In genomic region chr11:126194121-126194543, GRCh38 we compare ENCODE assay signal across 8 cellular contexts. TPM values are rescaled to one million over a fixed set of nuclear protein-coding genes. Genes with fewer than 3 reads are reported as not detected.
A peak's percentile ranks its signal among the peaks of the same experiment; 100 is the strongest.
DNase-seq lines count a peak whose midpoint lies in the region; ATAC-seq and TF ChIP-seq lines count a peak whose summit lies in the region.

No MANE protein-coding gene starts in this region.

- peak; percentile 18 for DNase-seq in activated naive CD4-positive, alpha-beta T cell treated with Interleukin-2 at 50 U/mL for 16 hours
- DNase-seq in activated naive CD4-positive, alpha-beta T cell (lab: John Stamatoyannopoulos, UW): no peak
- DNase-seq in NCI-H1417 treated with DMSO at 0.1 percent for 48 hours (lab: John Stamatoyannopoulos, UW): peak; percentile 16
- DNase-seq in WERI-Rb-1: peak; percentile 27
- DNase-seq in fibroblast of lung (ENCODE audit: low read depth in 2 of 2): peak; percentile 25 to 74
- DNase-seq in neuronal stem cell (ENCODE audit: low spot score): peak; percentile 41

- H3K9me3 ChIP-seq in WERI-Rb-1 (ENCODE audit: severe bottlenecking): peaks cover 6% of the 10 kb centered on the region
- no peaks in the 10 kb centered on the region for H3K9me3 ChIP-seq in fibroblast of lung (ENCODE audit: control insufficient read depth, insufficient read depth, low read depth, low read length)
- H3K9me3 ChIP-seq in neuronal stem cell (replicated peaks in 1 of 2; ENCODE audit: control insufficient read depth in 2 of 2, insufficient read depth in 1 of 2, low read depth in 1 of 2, low read length in 2 of 2): peaks cover 15 to 23% of the 10 kb centered on the region in 2 donors

- no peak for ATAC-seq in GM19395 (IDR thresholded peaks at IDR 0.05; ENCODE audit: unreplicated experiment)
- ATAC-seq in HG03175 (IDR thresholded peaks at IDR 0.05; ENCODE audit: unreplicated experiment): no peak

- H3K4me1 ChIP-seq in fibroblast of lung (ENCODE audit: control insufficient read depth, extremely low read depth, insufficient read depth, low read length) (no peaks in the 10 kb centered on the region), neuronal stem cell (ENCODE audit: control insufficient read depth in 2 of 2, insufficient read depth in 1 of 2, low read depth in 1 of 2, low read length in 2 of 2) (peaks cover 0 to 1% of the 10 kb centered on the region in 2 donors)

- no peaks in the 10 kb centered on the region for H4K20me1 ChIP-seq in fibroblast of lung (ENCODE audit: control insufficient read depth, extremely low read depth, insufficient read depth, low read length)

- H3K4me3 ChIP-seq in WERI-Rb-1 (ENCODE audit: low read depth, low read length) (no peak overlapping the region), fibroblast of lung (replicated peaks in 1 of 4; ENCODE audit: control extremely low read depth in 1 of 4, insufficient read depth in 1 of 4, low read depth in 3 of 4, low read length in 4 of 4) (no peak overlapping the region), neuronal stem cell (ENCODE audit: low read length in 2 of 2) (no peak overlapping the region)

- no peak overlapping the region for H2AK5ac ChIP-seq in neuronal stem cell (ENCODE audit: low read depth, low read length)

- H3K27me3 ChIP-seq in WERI-Rb-1 (ENCODE audit: insufficient read depth, low read depth, severe bottlenecking): no peaks in the 10 kb centered on the region
- H3K27me3 ChIP-seq in fibroblast of lung (ENCODE audit: control insufficient read depth, insufficient read depth, low read length): no peaks in the 10 kb centered on the region
- H3K27me3 ChIP-seq in neuronal stem cell (ENCODE audit: control insufficient read depth in 3 of 3, insufficient read depth in 3 of 3, low read depth in 1 of 3, low read length in 3 of 3): peaks cover 0 to 1% (median 0%) of the 10 kb centered on the region in 3 experiments

- no peak overlapping the region for H2BK12ac ChIP-seq in neuronal stem cell (ENCODE audit: low read length)

- H2BK5ac ChIP-seq in neuronal stem cell (ENCODE audit: low read length): no peak overlapping the region

- no peak overlapping the region for H3K14ac ChIP-seq in neuronal stem cell (ENCODE audit: low read length)

- H3K4ac ChIP-seq in neuronal stem cell (ENCODE audit: low read length): no peak overlapping the region

- H3K18ac ChIP-seq in neuronal stem cell (ENCODE audit: low read length): no peak overlapping the region

- H3K9ac ChIP-seq in fibroblast of lung (ENCODE audit: insufficient read depth, low read length) (no peak overlapping the region), neuronal stem cell (ENCODE audit: low read depth, low read length, poor library complexity) (no peak overlapping the region)

- H3K36me3 ChIP-seq in WERI-Rb-1: peaks cover 56% of the 10 kb centered on the region
- peaks cover 14% of the 10 kb centered on the region for H3K36me3 ChIP-seq in fibroblast of lung (ENCODE audit: control insufficient read depth, insufficient read depth, low read length)
- H3K36me3 ChIP-seq in neuronal stem cell (replicated peaks in 1 of 2; ENCODE audit: control insufficient read depth in 2 of 2, insufficient read depth in 2 of 2, low read length in 2 of 2): peaks cover 39 to 72% of the 10 kb centered on the region in 2 donors

- no peak overlapping the region for H2BK15ac ChIP-seq in neuronal stem cell (ENCODE audit: low read length)

- no peaks in the 10 kb centered on the region for H3K79me2 ChIP-seq in fibroblast of lung (ENCODE audit: control insufficient read depth, insufficient read depth, low read length)

- no peak overlapping the region for H4K91ac ChIP-seq in neuronal stem cell (ENCODE audit: low read depth, low read length, poor library complexity)

- H2AFZ ChIP-seq in fibroblast of lung (ENCODE audit: low read length): no peak overlapping the region
- H2AFZ ChIP-seq in neuronal stem cell (ENCODE audit: low read length): no peak overlapping the region

- TF ChIP-seq CTCF in WERI-Rb-1 (IDR thresholded peaks at IDR 0.05; ENCODE audit: low read depth, low read length): peak; percentile 41
- peak; percentile 60 to 68 for TF ChIP-seq CTCF in fibroblast of lung (conservative IDR thresholded peaks at IDR 0.05 in 1 of 2, IDR thresholded peaks at IDR 0.05 in 1 of 2; ENCODE audit: low read depth in 1 of 2, low read length in 2 of 2)

- H3K23ac ChIP-seq in neuronal stem cell (ENCODE audit: low read depth, low read length, poor library complexity): no peak overlapping the region

- no CpG with 5 or more reads among the region's 9 CpGs for WGBS in neuronal stem cell (ENCODE audit: extremely low coverage in 2 of 2, insufficient read length in 2 of 2, insufficient replicate concordance in 1 of 2), 2 donors

- H2BK120ac ChIP-seq in neuronal stem cell (ENCODE audit: low read depth, low read length): no peak overlapping the region

- H4K8ac ChIP-seq in neuronal stem cell (ENCODE audit: low read depth, low read length): no peak overlapping the region

- H3K27ac ChIP-seq in WERI-Rb-1 (no peak overlapping the region; the same call in 1 of the 2 replicates), fibroblast of lung (ENCODE audit: insufficient read depth, low read length) (no peak overlapping the region), neuronal stem cell (replicated peaks; ENCODE audit: low read length) (no peak overlapping the region)

- H3K4me2 ChIP-seq in fibroblast of lung (ENCODE audit: extremely low read depth, insufficient read depth, low read length) (no peak overlapping the region), neuronal stem cell (ENCODE audit: insufficient read depth, low read length, poor library complexity, severe bottlenecking) (no peak overlapping the region)

- H3K79me1 ChIP-seq in neuronal stem cell (ENCODE audit: low read depth, low read length): no peaks in the 10 kb centered on the region

RNA-seq across cellular contexts. Expression of gene RPUSD4, which starts 17.3 kb away (rescaled TPM):
- 26.9 and 28.2 TPM in 2 replicates for total RNA-seq in fibroblast of lung
- polyA plus RNA-seq in fibroblast of lung: 16.3 and 19.6 TPM in 2 replicates
- polyA plus RNA-seq in fibroblast of lung (2012): 16.9 and 18.8 TPM in 2 replicates
- polyA minus RNA-seq in fibroblast of lung (ENCODE audit: low replicate concordance): 23.2 and 34.2 TPM in 2 replicates
- 22.3 TPM for polyA plus RNA-seq in neuronal stem cell (2013, experiment 1 of 2)
- 20.9 TPM for polyA plus RNA-seq in neuronal stem cell (2013, experiment 2 of 2)

RNA-seq across cellular contexts. Expression of gene FAM118B, which starts 17.4 kb away (rescaled TPM):
- 18.7 and 21.0 TPM in 2 replicates for total RNA-seq in fibroblast of lung
- 27.5 and 30.3 TPM in 2 replicates for polyA plus RNA-seq in fibroblast of lung
- polyA plus RNA-seq in fibroblast of lung (2012): 20.8 and 21.7 TPM in 2 replicates
- 1.7 and 3.9 TPM in 2 replicates for polyA minus RNA-seq in fibroblast of lung (ENCODE audit: low replicate concordance)
- 22.4 TPM for polyA plus RNA-seq in neuronal stem cell (2013, experiment 1 of 2)
- 22.5 TPM for polyA plus RNA-seq in neuronal stem cell (2013, experiment 2 of 2)

Comparison
In these comparisons a context has a peak if more than half of its experiments do, and no peak if none do; other contexts are left out.
1. DNase-seq: peak in activated naive CD4-positive, alpha-beta T cell treated with Interleukin-2 at 50 U/mL for 16 hours (single experiment), NCI-H1417 treated with DMSO at 0.1 percent for 48 hours (single experiment), WERI-Rb-1 (single experiment), fibroblast of lung (2 of 2) and neuronal stem cell (single experiment); none in activated naive CD4-positive, alpha-beta T cell (0 of 4).